ENCODE assay signal across 21 cellular contexts in genomic region chr2:44852594-44852993, GRCh38.
"Had no signal": no experiment of that assay in that cellular context is flagged by ENCODE, and none has a peak within 500 bp of the region (broad histone marks: within the 10 kb centered on the region; RNA-seq: fewer than 3 reads in every experiment).

No MANE protein-coding gene starts in this region.

- H3K9ac ChIP-seq: SK-N-SH had no signal

- DNase-seq: KBM-7, MV-4-11, NCI-H1048, NCI-H1105, NCI-H1417, NCI-H187, NCI-H2029, NCI-H2081 treated with DMSO at 0.1 percent for 48 hours, NCI-H2171, NCI-H226, NCI-H446, NCI-H510A treated with DMSO at 0.1 percent for 48 hours, NCI-H526, NCI-H774, PC-3, SHP77, SK-N-SH, SW 1271, T-cell had no signal

- H3K4me2 ChIP-seq: SK-N-SH had no signal

- H3K9me3 ChIP-seq: SK-N-SH had no signal

- ATAC-seq: Panc1, PC-3, T-cell had no signal

- H3K27ac ChIP-seq: RWPE1 had no signal
